ENCODE assay signal across 8 cellular contexts in genomic region chr7:99407849-99408346, GRCh38. TPM values are rescaled to one million over a fixed set of nuclear protein-coding genes. Genes with fewer than 3 reads are reported as not detected.
DNase-seq lines count a peak whose midpoint lies in the region; TF ChIP-seq lines count a peak whose summit lies in the region.

No MANE protein-coding gene starts in this region.

- POLR2A ChIA-PET in activated CD4-positive, alpha-beta memory T cell treated with anti-CD3 and anti-CD28 coated beads for 36 hours (lab: Charles Lee) = interaction anchor here (1.1 to 3.6 kb wide), 11 partner anchors 9 to 150 kb away, joined by 3 to 27 read pairs (median 7); partner anchors contain the start of genes ARPC1A, ARPC1B, CPSF4 and PTCD1

- H3K27ac Mint-ChIP-seq in activated CD4-positive, alpha-beta memory T cell treated with anti-CD3 and anti-CD28 coated beads for 36 hours = peak overlapping the region; percentile 99

- H3K9me3 ChIP-seq in mucosa of rectum (ENCODE audit: control insufficient read depth in 2 of 2, low read length in 2 of 2) = no peaks in the 10 kb centered on the region
- H3K9me3 ChIP-seq in suprapubic skin = no peaks in the 10 kb centered on the region

- 0% methylated on average over 11 of the region's 28 CpGs for whole genome bisulfite sequencing in suprapubic skin

- intact Hi-C loops in activated CD4-positive, alpha-beta memory T cell treated with anti-CD3 and anti-CD28 coated beads for 36 hours (cut with micrococcal nuclease) = loop anchor here (1.0 to 10.0 kb wide), 9 partner anchors 15 to 1021 kb away; partner anchors contain the start of genes ARPC1B, CPSF4, FAM200A and MEPCE

- peak overlapping the region; percentile 99 for H3K4me3 Mint-ChIP-seq in activated CD4-positive, alpha-beta memory T cell treated with anti-CD3 and anti-CD28 coated beads for 36 hours

- no peak for DNase-seq in GM12864 (ENCODE audit: low read depth)
- peak; percentile 65 for DNase-seq in LoVo (ENCODE audit: low spot score)
- peak; percentile 58 for DNase-seq in activated CD4-positive, alpha-beta memory T cell treated with anti-CD3 and anti-CD28 coated beads for 36 hours
- DNase-seq in epidermal melanocyte (ENCODE audit: insufficient read length, low spot score) = peak; percentile 52
- DNase-seq in suprapubic skin (ENCODE audit: low spot score in 2 of 2) = peak in 1 of 2 donors; percentile 88
- no peak for DNase-seq in GM19238 (ENCODE audit: insufficient read length, low spot score)

- H3K4me1 Mint-ChIP-seq in activated CD4-positive, alpha-beta memory T cell treated with anti-CD3 and anti-CD28 coated beads for 36 hours (ENCODE audit: low read depth) = peaks cover 37% of the 10 kb centered on the region

- H3K9me3 Mint-ChIP-seq in activated CD4-positive, alpha-beta memory T cell treated with anti-CD3 and anti-CD28 coated beads for 36 hours = no peaks in the 10 kb centered on the region

- H3K4me3 ChIP-seq in GM12864 (ENCODE audit: low read depth, low read length) (peak overlapping the region; percentile 95), mucosa of rectum (ENCODE audit: low read length in 2 of 2) (peak overlapping the region; percentile 88 to 99), suprapubic skin (peak overlapping the region; percentile 92)

- TF ChIP-seq CTCF in 22Rv1 (IDR thresholded peaks at IDR 0.05) (no peak), GM12864 (IDR thresholded peaks at IDR 0.05; ENCODE audit: low read depth, low read length, missing control alignments) (no peak), suprapubic skin (IDR thresholded peaks at IDR 0.05) (no peak)

- H3K36me3 ChIP-seq in mucosa of rectum (ENCODE audit: control insufficient read depth in 2 of 2, insufficient read depth in 2 of 2, low read length in 2 of 2) (peaks cover 31 to 36% of the 10 kb centered on the region in 2 donors), suprapubic skin (peaks cover 46% of the 10 kb centered on the region)

- H3K36me3 Mint-ChIP-seq in activated CD4-positive, alpha-beta memory T cell treated with anti-CD3 and anti-CD28 coated beads for 36 hours = peaks cover 36% of the 10 kb centered on the region

- no peaks in the 10 kb centered on the region for H3K27me3 Mint-ChIP-seq in activated CD4-positive, alpha-beta memory T cell treated with anti-CD3 and anti-CD28 coated beads for 36 hours

- no peak for TF ChIP-seq EP300 in suprapubic skin (IDR thresholded peaks at IDR 0.05)

- H3K27me3 ChIP-seq in mucosa of rectum (ENCODE audit: control insufficient read depth in 2 of 2, insufficient read depth in 2 of 2, low read length in 2 of 2) (no peaks in the 10 kb centered on the region), suprapubic skin (no peaks in the 10 kb centered on the region)

- peaks cover 21 to 22% of the 10 kb centered on the region in 2 donors for H3K4me1 ChIP-seq in mucosa of rectum (ENCODE audit: control insufficient read depth in 2 of 2, insufficient read depth in 2 of 2, low read length in 2 of 2)
- peaks cover 56% of the 10 kb centered on the region for H3K4me1 ChIP-seq in suprapubic skin

- H3K27ac ChIP-seq in 22Rv1 = peak overlapping the region; percentile 96
- peak overlapping the region; percentile 99 for H3K27ac ChIP-seq in mucosa of rectum (ENCODE audit: low read depth in 2 of 2, low read length in 2 of 2)
- peak overlapping the region; percentile 95 for H3K27ac ChIP-seq in suprapubic skin

- no peak for TF ChIP-seq POLR2A in suprapubic skin (IDR thresholded peaks at IDR 0.05)

- CTCF ChIA-PET in activated CD4-positive, alpha-beta memory T cell treated with anti-CD3 and anti-CD28 coated beads for 36 hours (lab: Charles Lee) = interaction anchor here (0.6 to 2.0 kb wide), 7 partner anchors 8 to 351 kb away, joined by 3 to 5 read pairs (median 4); partner anchors contain the start of gene ZKSCAN5

- peak overlapping the region; percentile 95 to 98 for H3K9ac ChIP-seq in mucosa of rectum (ENCODE audit: low read depth in 1 of 2, low read length in 2 of 2)

RNA-seq across cellular contexts. Expression of gene PDAP1, which starts 0.5 kb away (rescaled TPM):
- total RNA-seq in activated CD4-positive, alpha-beta memory T cell treated with anti-CD3 and anti-CD28 coated beads for 36 hours = 100 to 1,000 TPM; 149 to 162 TPM
- total RNA-seq in suprapubic skin = 10 to 100 TPM; 47.2 to 68.5 (median 48.3) TPM

RNA-seq across cellular contexts. Expression of gene BUD31, which starts 0.9 kb away (rescaled TPM):
- 100 to 1,000 TPM; 143 to 149 TPM for total RNA-seq in activated CD4-positive, alpha-beta memory T cell treated with anti-CD3 and anti-CD28 coated beads for 36 hours
- total RNA-seq in suprapubic skin = 10 to 100 TPM; 50.3 to 71.4 (median 60.3) TPM

RNA-seq across cellular contexts. Expression of gene PTCD1, which starts 30.7 kb away (rescaled TPM):
- total RNA-seq in activated CD4-positive, alpha-beta memory T cell treated with anti-CD3 and anti-CD28 coated beads for 36 hours = 1 to 10 TPM; 7.4 TPM
- 10 to 100 TPM in 2 of 4 donors, 1 to 10 TPM in 2; 7.7 to 14.8 (median 10.7) TPM for total RNA-seq in suprapubic skin

RNA-seq across cellular contexts. Expression of gene CPSF4, which starts 30.8 kb away (rescaled TPM):
- 10 to 100 TPM; 57.7 to 60.3 TPM for total RNA-seq in activated CD4-positive, alpha-beta memory T cell treated with anti-CD3 and anti-CD28 coated beads for 36 hours
- total RNA-seq in suprapubic skin = 10 to 100 TPM; 35.0 to 59.9 (median 41.7) TPM

RNA-seq across cellular contexts. Expression of gene ARPC1B, which starts 33.4 kb away (rescaled TPM):
- total RNA-seq in activated CD4-positive, alpha-beta memory T cell treated with anti-CD3 and anti-CD28 coated beads for 36 hours = 100 to 1,000 TPM; 432 to 435 TPM
- 10 to 100 TPM; 48.9 to 66.9 (median 64.2) TPM for total RNA-seq in suprapubic skin

Comparison
In these comparisons a context has a peak if more than half of its experiments do, and no peak if none do; other contexts are left out.
1. DNase-seq: peak in LoVo (single experiment), activated CD4-positive, alpha-beta memory T cell treated with anti-CD3 and anti-CD28 coated beads for 36 hours (single experiment) and epidermal melanocyte (single experiment); none in GM12864 (single experiment) and GM19238 (single experiment).
2. Peak in every context shown above with its lines, with median percentiles within 50 percentile points of each other: H3K27ac ChIP-seq and H3K4me3 ChIP-seq.